Comparison of ENCODE assay signal across 1 cellular context in genomic region chr13:52879950-52880650, GRCh38.
A peak's percentile ranks its signal among the peaks of the same experiment; 100 is the strongest.
TF ChIP-seq lines count a peak whose summit lies in the region.

No MANE protein-coding gene starts in this region.

TF ChIP-seq in H1, 55 proteins besides CTCF, POLR2A, EP300 and RAD21 (continued from another document):
- TF ChIP-seq TBP (IDR thresholded peaks at IDR 0.05; ENCODE audit: low read depth, low read length), result peak; percentile 14; the same call in 1 of the 2 replicates
- TF ChIP-seq TEAD4 (IDR thresholded peaks at IDR 0.05; ENCODE audit: low read depth, low read length), result 0 out of 2 replicates have a peak, but pooled peaks have one; percentile 34
- no peak for TF ChIP-seq RBBP5 (IDR thresholded peaks at IDR 0.05; ENCODE audit: borderline replicate concordance, low read depth, low read length)
- 0 out of 2 replicates have a peak, but pooled peaks have one; percentile 31 for TF ChIP-seq ATF2 (IDR thresholded peaks at IDR 0.05; ENCODE audit: low read length)
- TF ChIP-seq E2F6 (IDR thresholded peaks at IDR 0.05), result no peak
- TF ChIP-seq SP1 (IDR thresholded peaks at IDR 0.05; ENCODE audit: low read depth, low read length), result peak; percentile 64
- 0 out of 4 replicates have a peak, but pooled peaks of 1 of the 2 experiments have one; percentile 87 for TF ChIP-seq HDAC2 (IDR thresholded peaks at IDR 0.05; ENCODE audit: borderline replicate concordance in 1 of 2, low read depth in 2 of 2, low read length in 2 of 2)
- no peak for TF ChIP-seq POLR2AphosphoS5 (IDR thresholded peaks at IDR 0.05; ENCODE audit: low read depth, low read length)
- TF ChIP-seq PHF8 (conservative IDR thresholded peaks at IDR 0.05; ENCODE audit: low read depth, low read length), result no peak
- peak; percentile 75; the same call in 1 of the 2 replicates for TF ChIP-seq TCF12 (IDR thresholded peaks at IDR 0.05; ENCODE audit: low read depth, low read length)
- peak; percentile 43; the same call in 1 of the 2 replicates for TF ChIP-seq CEBPB (IDR thresholded peaks at IDR 0.05; ENCODE audit: low read depth, low read length)
- TF ChIP-seq NRF1 (IDR thresholded peaks at IDR 0.05; ENCODE audit: low read depth, low read length), result no peak
- TF ChIP-seq JUND (IDR thresholded peaks at IDR 0.05; ENCODE audit: low read length), result 0 out of 2 replicates have a peak, but pooled peaks have one; percentile 14
- no peak for TF ChIP-seq CHD1 (IDR thresholded peaks at IDR 0.05; ENCODE audit: low read depth, low read length)
- TF ChIP-seq EZH2 (IDR thresholded peaks at IDR 0.05; ENCODE audit: low read depth, low read length, severe bottlenecking), result no peak
- TF ChIP-seq SP4 (IDR thresholded peaks at IDR 0.05; ENCODE audit: low read length), result no peak
- TF ChIP-seq YY1 (IDR thresholded peaks at IDR 0.05; ENCODE audit: low read depth, low read length), result 0 out of 2 replicates have a peak, but pooled peaks have one; percentile 28
- TF ChIP-seq BRCA1 (IDR thresholded peaks at IDR 0.05; ENCODE audit: low read depth, low read length), result no peak
- peak; percentile 28; the same call in 1 of the 2 replicates for TF ChIP-seq POU5F1 (IDR thresholded peaks at IDR 0.05; ENCODE audit: low read depth, low read length)
- TF ChIP-seq RNF2 (IDR thresholded peaks at IDR 0.05; ENCODE audit: borderline replicate concordance, low read depth, low read length, missing control alignments, poor library complexity, severe bottlenecking), result no peak
- no peak for TF ChIP-seq ASH2L (IDR thresholded peaks at IDR 0.05; ENCODE audit: low read length)
- TF ChIP-seq CHD7 (IDR thresholded peaks at IDR 0.05; ENCODE audit: insufficient replicate concordance, low read length), result peak; percentile 93
- TF ChIP-seq NANOG (IDR thresholded peaks at IDR 0.05; ENCODE audit: insufficient read depth, low read depth, low read length, poor library complexity, severe bottlenecking), result peak; percentile 89
